ENCODE assay signal across 1 cellular context in the genomic region with DNA sequence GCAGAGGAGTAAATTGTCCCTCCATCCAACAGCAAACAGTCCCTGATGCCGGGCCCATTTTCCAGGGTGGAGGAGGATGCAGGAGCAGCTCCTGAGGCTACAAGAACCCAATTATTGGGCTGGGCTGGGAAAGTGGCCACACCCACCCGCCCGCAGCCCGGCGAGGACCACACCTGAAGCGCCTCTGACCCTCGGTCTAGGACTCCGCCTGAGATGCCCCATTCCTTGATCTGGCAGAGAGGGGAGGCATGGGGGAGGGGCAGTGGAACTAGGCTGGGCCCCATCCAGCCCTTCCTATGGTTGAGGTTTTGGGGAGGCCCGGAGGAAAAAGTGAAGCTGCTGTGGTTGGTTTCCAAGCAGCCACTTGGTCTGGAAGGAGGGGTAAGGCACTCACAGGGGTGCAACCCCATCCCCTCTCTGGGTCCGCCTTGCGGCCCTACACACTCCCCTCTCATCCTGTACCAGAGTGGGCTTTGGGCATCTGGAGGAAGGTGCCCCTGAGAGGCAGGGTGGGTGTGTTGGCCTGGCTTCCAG.
TF ChIP-seq lines count a peak whose summit lies in the region.

No MANE protein-coding gene starts in this region.

TF ChIP-seq in HCT116, 20 proteins besides CTCF, POLR2A, EP300 and RAD21:
- no peak for TF ChIP-seq ELF1 (IDR thresholded peaks at IDR 0.05; ENCODE audit: borderline replicate concordance, low read depth)
- TF ChIP-seq, protein P1, sequence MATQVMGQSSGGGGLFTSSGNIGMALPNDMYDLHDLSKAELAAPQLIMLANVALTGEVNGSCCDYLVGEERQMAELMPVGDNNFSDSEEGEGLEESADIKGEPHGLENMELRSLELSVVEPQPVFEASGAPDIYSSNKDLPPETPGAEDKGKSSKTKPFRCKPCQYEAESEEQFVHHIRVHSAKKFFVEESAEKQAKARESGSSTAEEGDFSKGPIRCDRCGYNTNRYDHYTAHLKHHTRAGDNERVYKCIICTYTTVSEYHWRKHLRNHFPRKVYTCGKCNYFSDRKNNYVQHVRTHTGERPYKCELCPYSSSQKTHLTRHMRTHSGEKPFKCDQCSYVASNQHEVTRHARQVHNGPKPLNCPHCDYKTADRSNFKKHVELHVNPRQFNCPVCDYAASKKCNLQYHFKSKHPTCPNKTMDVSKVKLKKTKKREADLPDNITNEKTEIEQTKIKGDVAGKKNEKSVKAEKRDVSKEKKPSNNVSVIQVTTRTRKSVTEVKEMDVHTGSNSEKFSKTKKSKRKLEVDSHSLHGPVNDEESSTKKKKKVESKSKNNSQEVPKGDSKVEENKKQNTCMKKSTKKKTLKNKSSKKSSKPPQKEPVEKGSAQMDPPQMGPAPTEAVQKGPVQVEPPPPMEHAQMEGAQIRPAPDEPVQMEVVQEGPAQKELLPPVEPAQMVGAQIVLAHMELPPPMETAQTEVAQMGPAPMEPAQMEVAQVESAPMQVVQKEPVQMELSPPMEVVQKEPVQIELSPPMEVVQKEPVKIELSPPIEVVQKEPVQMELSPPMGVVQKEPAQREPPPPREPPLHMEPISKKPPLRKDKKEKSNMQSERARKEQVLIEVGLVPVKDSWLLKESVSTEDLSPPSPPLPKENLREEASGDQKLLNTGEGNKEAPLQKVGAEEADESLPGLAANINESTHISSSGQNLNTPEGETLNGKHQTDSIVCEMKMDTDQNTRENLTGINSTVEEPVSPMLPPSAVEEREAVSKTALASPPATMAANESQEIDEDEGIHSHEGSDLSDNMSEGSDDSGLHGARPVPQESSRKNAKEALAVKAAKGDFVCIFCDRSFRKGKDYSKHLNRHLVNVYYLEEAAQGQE (IDR thresholded peaks at IDR 0.05; ENCODE audit: low read depth): no peak
- no peak for TF ChIP-seq JUND (IDR thresholded peaks at IDR 0.05)
